23 cellular contexts compared by ENCODE assay signal in genomic region chr2:17380003-17380402, GRCh38.
DNase-seq lines count a peak whose midpoint lies in the region; TF ChIP-seq lines count a peak whose summit lies in the region.
"Had no signal": no experiment of that assay in that cellular context is flagged by ENCODE, and none has a peak within 500 bp of the region (broad histone marks: within the 10 kb centered on the region; RNA-seq: fewer than 3 reads in every experiment).

No MANE protein-coding gene starts in this region.

- H3K4me2 ChIP-seq in mesendoderm (ENCODE audit: low read length) (no peak overlapping the region), neural progenitor cell (no peak overlapping the region)
- H3K4me2 ChIP-seq: A549, BLaER1 had no signal

- H3K9me3 Mint-ChIP-seq in neural progenitor cell = no peaks in the 10 kb centered on the region

- H2AK5ac ChIP-seq in mesendoderm (ENCODE audit: low read length) = no peak overlapping the region

- peaks cover 0 to 4% (median 0%) of the 10 kb centered on the region in 45 donors for H3K27me3 ChIP-seq in dorsolateral prefrontal cortex
- no peaks in the 10 kb centered on the region for H3K27me3 ChIP-seq in mesendoderm (ENCODE audit: insufficient read depth, low read length, poor library complexity)
- H3K27me3 ChIP-seq in neural progenitor cell = no peaks in the 10 kb centered on the region
- no peaks in the 10 kb centered on the region for H3K27me3 ChIP-seq in H7 (ENCODE audit: control insufficient read depth, insufficient read depth, low read length)
- H3K27me3 ChIP-seq: BE2C, BLaER1 had no signal

- no peaks in the 10 kb centered on the region for H3K27me3 Mint-ChIP-seq in neural progenitor cell (ENCODE audit: insufficient read depth, low read depth)
- H3K27me3 Mint-ChIP-seq: CD4-positive, alpha-beta memory T cell; CD4-positive, CD25-positive, alpha-beta regulatory T cell; CD8-positive, alpha-beta memory T cell had no signal

- H3K27ac ChIP-seq in dorsolateral prefrontal cortex (peak overlapping the region in 31 of 59 donors; percentile 4 to 66 (median 36)), mesendoderm (ENCODE audit: low read depth, low read length) (no peak overlapping the region), neural progenitor cell (no peak overlapping the region)
- H3K27ac ChIP-seq: 22Rv1, A549, BLaER1 had no signal

- DNase-seq in dorsolateral prefrontal cortex (no peak), mesendoderm (peak; percentile 91), neural progenitor cell (ENCODE audit: low spot score) (no peak), H7 (no peak), AG20443 (ENCODE audit: low spot score) (no peak)
- no peak for DNase-seq in stimulated activated CD4-positive, alpha-beta T cell treated with anti-CD3 and anti-CD28 coated beads, Interleukin-2, amount 100 ng/mL, for 24 hours
- DNase-seq: BE2C; C1 segment of cervical spinal cord; CD4-positive, alpha-beta memory T cell; CD4-positive, CD25-positive, alpha-beta regulatory T cell; CD8-positive, alpha-beta memory T cell; DMS 273 treated with DMSO at 0.1 percent for 48 hours; DMS153; DMS53; DMS79; DND-41; EL; GDM1 had no signal

- no peak overlapping the region for H2BK5ac ChIP-seq in mesendoderm (ENCODE audit: low read length)

- WGBS in mesendoderm (ENCODE audit: extremely low coverage, insufficient coverage, low lambda C conversion rate) = no CpG with 5 or more reads among the region's 1 CpG

- no peak overlapping the region for H3K27ac Mint-ChIP-seq in neural progenitor cell
- H3K27ac Mint-ChIP-seq: CD14-positive monocyte; CD4-positive, alpha-beta memory T cell; CD4-positive, CD25-positive, alpha-beta regulatory T cell; CD8-positive, alpha-beta memory T cell had no signal

- no peak overlapping the region for H3K56ac ChIP-seq in mesendoderm (ENCODE audit: low read length)

- no peak overlapping the region for H2BK120ac ChIP-seq in mesendoderm (ENCODE audit: low read depth, low read length)

- H3K4me3 ChIP-seq in dorsolateral prefrontal cortex (no peak overlapping the region), mesendoderm (ENCODE audit: low read length) (no peak overlapping the region), neural progenitor cell (no peak overlapping the region), H7 (ENCODE audit: insufficient read depth, low read depth, low read length) (no peak overlapping the region)
- H3K4me3 ChIP-seq: A549, BLaER1, GM12878 had no signal

- peak overlapping the region; percentile 28 for H2AFZ ChIP-seq in neural progenitor cell (replicated peaks)

- H3K9ac ChIP-seq in mesendoderm (ENCODE audit: low read length) (no peak overlapping the region), neural progenitor cell (no peak overlapping the region)
- H3K9ac ChIP-seq: BLaER1 had no signal

- no peaks in the 10 kb centered on the region for H3F3A ChIP-seq in neural progenitor cell (ENCODE audit: low read depth)

- no peak overlapping the region for H4K5ac ChIP-seq in mesendoderm (ENCODE audit: low read length)

- H3K4ac ChIP-seq in mesendoderm (ENCODE audit: low read depth, low read length) = no peak overlapping the region

- H3K4me1 Mint-ChIP-seq in neural progenitor cell = no peaks in the 10 kb centered on the region
- H3K4me1 Mint-ChIP-seq: CD14-positive monocyte; CD4-positive, alpha-beta memory T cell; CD4-positive, CD25-positive, alpha-beta regulatory T cell; CD8-positive, alpha-beta memory T cell had no signal

- no peaks in the 10 kb centered on the region for H4K20me1 ChIP-seq in neural progenitor cell (ENCODE audit: low read depth)
- H4K20me1 ChIP-seq: BLaER1 had no signal

- H3K36me3 Mint-ChIP-seq in neural progenitor cell = no peaks in the 10 kb centered on the region
- H3K36me3 Mint-ChIP-seq: CD14-positive monocyte; CD4-positive, alpha-beta memory T cell; CD4-positive, CD25-positive, alpha-beta regulatory T cell; CD8-positive, alpha-beta memory T cell had no signal

- no peak overlapping the region for H3K23ac ChIP-seq in mesendoderm (ENCODE audit: low read length)

- no peaks in the 10 kb centered on the region for H3K79me1 ChIP-seq in mesendoderm (ENCODE audit: low read length)

- H2BK15ac ChIP-seq in mesendoderm (replicated peaks; ENCODE audit: low read depth) = no peak overlapping the region

- H3K79me2 ChIP-seq in mesendoderm (ENCODE audit: control insufficient read depth, insufficient read depth, low read length) (no peaks in the 10 kb centered on the region), neural progenitor cell (ENCODE audit: low read depth) (no peaks in the 10 kb centered on the region)

- no peak overlapping the region for H3K18ac ChIP-seq in mesendoderm (ENCODE audit: low read length)

- H3K36me3 ChIP-seq in mesendoderm (ENCODE audit: control insufficient read depth, insufficient read depth, low read length) (no peaks in the 10 kb centered on the region), neural progenitor cell (no peaks in the 10 kb centered on the region), H7 (replicated peaks; ENCODE audit: control insufficient read depth, insufficient read depth, low read length) (no peaks in the 10 kb centered on the region)
- H3K36me3 ChIP-seq: BE2C, BLaER1 had no signal

- no peak overlapping the region for H3K4me3 Mint-ChIP-seq in neural progenitor cell
- H3K4me3 Mint-ChIP-seq: CD14-positive monocyte; CD4-positive, alpha-beta memory T cell; CD4-positive, CD25-positive, alpha-beta regulatory T cell; CD8-positive, alpha-beta memory T cell had no signal

- H4K8ac ChIP-seq in mesendoderm (ENCODE audit: low read depth, low read length) = no peak overlapping the region

- H3K4me1 ChIP-seq in mesendoderm (ENCODE audit: control insufficient read depth, low read depth, low read length) (peaks cover 3% of the 10 kb centered on the region), neural progenitor cell (no peaks in the 10 kb centered on the region)
- H3K4me1 ChIP-seq: A549, BE2C, BLaER1 had no signal

- no peaks in the 10 kb centered on the region for H3K9me3 ChIP-seq in neural progenitor cell (ENCODE audit: low read depth)
- H3K9me3 ChIP-seq: A549, BE2C, BLaER1 had no signal

- intact Hi-C loops in dorsolateral prefrontal cortex (cut with DNase I) = no loop called here

- TF ChIP-seq CTCF in dorsolateral prefrontal cortex (IDR thresholded peaks at IDR 0.05 in 54 of 56, conservative IDR thresholded peaks at IDR 0.05 in 2 of 56; ENCODE audit: low read depth in 1 of 56, partially characterized antibody in 56 of 56) = no peak
- TF ChIP-seq CTCF in neural progenitor cell (IDR thresholded peaks at IDR 0.05) = no peak

Comparison
In these comparisons a context has a peak if more than half of its experiments do, and no peak if none do; other contexts are left out.
1. H3K27ac ChIP-seq: peak in dorsolateral prefrontal cortex (31 of 59); none in mesendoderm (single experiment) and neural progenitor cell (single experiment).